In genomic region chr20:36341331-36342020, GRCh38 we compare ENCODE assay signal across 38 cellular contexts.
"Had no signal": no experiment of that assay in that cellular context is flagged by ENCODE, and none has a peak within 500 bp of the region (broad histone marks: within the 10 kb centered on the region; RNA-seq: fewer than 3 reads in every experiment).

No MANE protein-coding gene starts in this region.

- H3K36me3 Mint-ChIP-seq: activated CD8-positive, alpha-beta memory T cell treated with anti-CD3 and anti-CD28 coated beads, Interleukin-2, amount 10 ng/mL, durations not matched to agents 7 days and 5 days; activated naive CD4-positive, alpha-beta T cell treated with anti-CD3 and anti-CD28 coated beads, Interleukin-2, amount 50 U/mL, for 24 hours; activated naive CD8-positive, alpha-beta T cell treated with anti-CD3 and anti-CD28 coated beads, Interleukin-2, amount 10 ng/mL, durations not matched to agents 7 days and 5 days; brain had no signal

- H3K4me3 ChIP-seq: Peyer's patch, SJSA1 had no signal

- H3K9me3 Mint-ChIP-seq: activated CD4-positive, alpha-beta memory T cell treated with anti-CD3 and anti-CD28 coated beads, Interleukin-2, amount 10 ng/mL, durations not matched to agents 7 days and 5 days; activated naive CD4-positive, alpha-beta T cell treated with anti-CD3 and anti-CD28 coated beads, Interleukin-2, amount 50 U/mL, for 24 hours; activated naive CD8-positive, alpha-beta T cell treated with anti-CD3 and anti-CD28 coated beads, Interleukin-2, amount 10 ng/mL, durations not matched to agents 7 days and 5 days; brain; T-helper 1 cell treated with Interleukin-12 subunit alpha and Interleukin-12 subunit beta and Interleukin-4 antibody, amounts not matched to agents 30 μg/mL and 1 μg/mL, for 36 hours had no signal

- H3K27ac ChIP-seq: KMS-11, Peyer's patch, SJSA1, WERI-Rb-1 had no signal

- ATAC-seq: activated CD8-positive, alpha-beta memory T cell treated with anti-CD3 and anti-CD28 coated beads, Interleukin-2, amount 10 ng/mL, durations not matched to agents 7 days and 5 days; PC-3 had no signal

- H3K27me3 ChIP-seq: Peyer's patch had no signal

- H3K4me3 Mint-ChIP-seq: activated CD4-positive, alpha-beta memory T cell treated with anti-CD3 and anti-CD28 coated beads, Interleukin-2, amount 10 ng/mL, durations not matched to agents 7 days and 5 days; activated CD8-positive, alpha-beta memory T cell treated with anti-CD3 and anti-CD28 coated beads, Interleukin-2, amount 10 ng/mL, durations not matched to agents 7 days and 5 days; activated naive CD4-positive, alpha-beta T cell treated with anti-CD3 and anti-CD28 coated beads, Interleukin-2, amount 50 U/mL, for 24 hours; activated naive CD8-positive, alpha-beta T cell treated with anti-CD3 and anti-CD28 coated beads, Interleukin-2, amount 10 ng/mL, durations not matched to agents 7 days and 5 days; brain; T-helper 1 cell treated with Interleukin-12 subunit alpha and Interleukin-12 subunit beta and Interleukin-4 antibody, amounts not matched to agents 30 μg/mL and 1 μg/mL, for 36 hours had no signal

- H3K27me3 Mint-ChIP-seq: activated CD4-positive, alpha-beta memory T cell treated with anti-CD3 and anti-CD28 coated beads, Interleukin-2, amount 10 ng/mL, durations not matched to agents 7 days and 5 days; activated CD8-positive, alpha-beta memory T cell treated with anti-CD3 and anti-CD28 coated beads, Interleukin-2, amount 10 ng/mL, durations not matched to agents 7 days and 5 days; activated naive CD4-positive, alpha-beta T cell treated with anti-CD3 and anti-CD28 coated beads, Interleukin-2, amount 50 U/mL, for 24 hours; activated naive CD8-positive, alpha-beta T cell treated with anti-CD3 and anti-CD28 coated beads, Interleukin-2, amount 10 ng/mL, durations not matched to agents 7 days and 5 days; brain had no signal

- H3K4me1 ChIP-seq: Peyer's patch, SJSA1 had no signal

- H3K9me3 ChIP-seq: Peyer's patch, SJSA1, SK-N-SH had no signal

- H3K36me3 ChIP-seq: Peyer's patch, SJSA1, WERI-Rb-1 had no signal

- H3K27ac Mint-ChIP-seq: activated CD4-positive, alpha-beta memory T cell treated with anti-CD3 and anti-CD28 coated beads, Interleukin-2, amount 10 ng/mL, durations not matched to agents 7 days and 5 days; activated CD8-positive, alpha-beta memory T cell treated with anti-CD3 and anti-CD28 coated beads, Interleukin-2, amount 10 ng/mL, durations not matched to agents 7 days and 5 days; activated naive CD4-positive, alpha-beta T cell treated with anti-CD3 and anti-CD28 coated beads, Interleukin-2, amount 50 U/mL, for 24 hours; activated naive CD8-positive, alpha-beta T cell treated with anti-CD3 and anti-CD28 coated beads, Interleukin-2, amount 10 ng/mL, durations not matched to agents 7 days and 5 days; T-helper 1 cell treated with Interleukin-12 subunit alpha and Interleukin-12 subunit beta and Interleukin-4 antibody, amounts not matched to agents 30 μg/mL and 1 μg/mL, for 36 hours had no signal

- DNase-seq: activated CD4-positive, alpha-beta memory T cell treated with anti-CD3 and anti-CD28 coated beads, Interleukin-2, amount 10 ng/mL, durations not matched to agents 7 days and 5 days; activated CD4-positive, alpha-beta T cell treated with anti-CD3 and anti-CD28 coated beads for 1 hour; activated CD4-positive, alpha-beta T cell treated with anti-CD3 and anti-CD28 coated beads for 48 hours; activated CD4-positive, CD25-positive, alpha-beta regulatory T cell; activated CD8-positive, alpha-beta memory T cell treated with anti-CD3 and anti-CD28 coated beads for 24 hours; activated CD8-positive, alpha-beta memory T cell treated with anti-CD3 and anti-CD28 coated beads, Interleukin-2, amount 10 ng/mL, durations not matched to agents 7 days and 5 days; activated CD8-positive, alpha-beta memory T cell treated with anti-CD3 and anti-CD28 coated beads, Interleukin-2, amount 50 U/mL, for 48 hours; activated effector memory CD4-positive, alpha-beta T cell treated with Interleukin-2 at 50 U/mL for 16 hours; activated naive CD4-positive, alpha-beta T cell; activated naive CD8-positive, alpha-beta T cell treated with anti-CD3 and anti-CD28 coated beads, Interleukin-2, amount 10 ng/mL, durations not matched to agents 7 days and 5 days; activated T-cell treated with anti-CD3 and anti-CD28 coated beads, Interleukin-2, amount 50 U/mL, for 48 hours; amygdala; central memory CD4-positive, alpha-beta T cell; MM.1S; MV-4-11; NCI-H1092 treated with DMSO at 0.1 percent for 48 hours; NCI-H1417; NCI-H146; NCI-H187; NCI-H2029 treated with DMSO at 0.1 percent for 48 hours; NCI-H2107; NCI-H2171; NCI-H510A; NCI-H526; NCI-H748 treated with DMSO at 0.1 percent for 48 hours; NK-92 treated with Interleukin-12 subunit alpha and Interleukin-12 subunit beta, amount 100 ng/mL, for 24 hours; RPMI8226; SHP77 treated with DMSO at 0.1 percent for 48 hours; SK-N-SH; T-helper 9 cell; WERI-Rb-1 had no signal

- H3K4me1 Mint-ChIP-seq: activated CD4-positive, alpha-beta memory T cell treated with anti-CD3 and anti-CD28 coated beads, Interleukin-2, amount 10 ng/mL, durations not matched to agents 7 days and 5 days; activated CD8-positive, alpha-beta memory T cell treated with anti-CD3 and anti-CD28 coated beads, Interleukin-2, amount 10 ng/mL, durations not matched to agents 7 days and 5 days; activated naive CD4-positive, alpha-beta T cell treated with anti-CD3 and anti-CD28 coated beads, Interleukin-2, amount 50 U/mL, for 24 hours; activated naive CD8-positive, alpha-beta T cell treated with anti-CD3 and anti-CD28 coated beads, Interleukin-2, amount 10 ng/mL, durations not matched to agents 7 days and 5 days had no signal
